ENCODE assay signal across 24 cellular contexts in genomic region chr6:155883334-155883731, GRCh38.
A peak's percentile ranks its signal among the peaks of the same experiment; 100 is the strongest.
DNase-seq lines count a peak whose midpoint lies in the region; ATAC-seq and TF ChIP-seq lines count a peak whose summit lies in the region.
"Had no signal": no experiment of that assay in that cellular context is flagged by ENCODE, and none has a peak within 500 bp of the region (broad histone marks: within the 10 kb centered on the region; RNA-seq: fewer than 3 reads in every experiment).

No MANE protein-coding gene starts in this region.

- TF ChIP-seq CTCF in CD4-positive, alpha-beta T cell (IDR thresholded peaks at IDR 0.05), result no peak
- TF ChIP-seq CTCF in fibroblast of villous mesenchyme (IDR thresholded peaks at IDR 0.05; ENCODE audit: insufficient read depth, low read depth, low read length), result no peak
- no peak for TF ChIP-seq CTCF in smooth muscle cell (IDR thresholded peaks at IDR 0.05; ENCODE audit: borderline replicate concordance, insufficient read depth, poor library complexity, severe bottlenecking)
- no peak for TF ChIP-seq CTCF in MCF 10A (IDR thresholded peaks at IDR 0.05; ENCODE audit: unreplicated experiment)
- TF ChIP-seq CTCF in GM10266 (IDR thresholded peaks at IDR 0.05; ENCODE audit: control insufficient read depth, insufficient read depth, low read depth, missing control alignments), result no peak

- H3K36me3 ChIP-seq in SJSA1 (no peaks in the 10 kb centered on the region), smooth muscle cell (ENCODE audit: low read depth) (no peaks in the 10 kb centered on the region)
- H3K36me3 ChIP-seq: adrenal gland; BLaER1 treated with 17β-estradiol and CSF1 and Interleukin-3, amounts not matched to agents 10 nM and 100 nM; breast epithelium; esophagus squamous epithelium; neural progenitor cell; SJCRH30; upper lobe of left lung had no signal

- H3K4me3 Mint-ChIP-seq in CD4-positive, alpha-beta T cell, result no peak overlapping the region
- H3K4me3 Mint-ChIP-seq in MCF 10A (ENCODE audit: unreplicated experiment), result no peak overlapping the region
- H3K4me3 Mint-ChIP-seq: activated CD4-positive, alpha-beta T cell treated with anti-CD3 and anti-CD28 coated beads for 36 hours; activated T-cell treated with anti-CD3 and anti-CD28 coated beads, Interleukin-2, amount 50 U/mL, for 24 hours; IgD-negative memory B cell; neural progenitor cell; T-helper 17 cell had no signal

- BruUV-seq in MCF 10A (replicated peaks; lab: Mats Ljungman, UMichigan), result no TSS peak

- H3K27ac Mint-ChIP-seq in CD4-positive, alpha-beta T cell, result peak overlapping the region; percentile 82
- H3K27ac Mint-ChIP-seq in MCF 10A (ENCODE audit: low read depth, unreplicated experiment), result no peak overlapping the region
- H3K27ac Mint-ChIP-seq: activated CD4-positive, alpha-beta T cell treated with anti-CD3 and anti-CD28 coated beads for 36 hours; activated T-cell treated with anti-CD3 and anti-CD28 coated beads, Interleukin-2, amount 50 U/mL, for 24 hours; IgD-negative memory B cell; neural progenitor cell; T-helper 17 cell had no signal

- H3K79me2 ChIP-seq in smooth muscle cell (ENCODE audit: low read depth), result no peaks in the 10 kb centered on the region

- H3K4me1 ChIP-seq in SJSA1 (replicated peaks) (peaks cover 57% of the 10 kb centered on the region), smooth muscle cell (ENCODE audit: low read depth) (no peaks in the 10 kb centered on the region)
- H3K4me1 ChIP-seq: adrenal gland, breast epithelium, SJCRH30 had no signal

- H3K4me1 Mint-ChIP-seq in CD4-positive, alpha-beta T cell (ENCODE audit: low read depth), result peaks cover 33% of the 10 kb centered on the region
- peaks cover 5% of the 10 kb centered on the region for H3K4me1 Mint-ChIP-seq in MCF 10A (ENCODE audit: insufficient read depth, unreplicated experiment)

- no peak overlapping the region for H3K4me3 ChIP-seq in SJSA1
- no peak overlapping the region for H3K4me3 ChIP-seq in fibroblast of villous mesenchyme (ENCODE audit: low read depth, low read length)
- no peak overlapping the region for H3K4me3 ChIP-seq in smooth muscle cell
- H3K4me3 ChIP-seq: adrenal gland; BLaER1 treated with 17β-estradiol and CSF1 and Interleukin-3, amounts not matched to agents 10 nM and 100 nM; breast epithelium; esophagus squamous epithelium; lung; neural progenitor cell; SJCRH30; upper lobe of left lung had no signal

- no peaks in the 10 kb centered on the region for H3K27me3 Mint-ChIP-seq in CD4-positive, alpha-beta T cell
- H3K27me3 Mint-ChIP-seq in MCF 10A (ENCODE audit: insufficient read depth, unreplicated experiment), result no peaks in the 10 kb centered on the region
- H3K27me3 Mint-ChIP-seq: activated CD4-positive, alpha-beta T cell treated with anti-CD3 and anti-CD28 coated beads for 36 hours; activated T-cell treated with anti-CD3 and anti-CD28 coated beads, Interleukin-2, amount 50 U/mL, for 24 hours; IgD-negative memory B cell; T-helper 17 cell had no signal

- peaks cover 1% of the 10 kb centered on the region for H3K9me3 Mint-ChIP-seq in CD4-positive, alpha-beta T cell
- H3K9me3 Mint-ChIP-seq in MCF 10A (ENCODE audit: unreplicated experiment), result no peaks in the 10 kb centered on the region
- H3K9me3 Mint-ChIP-seq: activated T-cell treated with anti-CD3 and anti-CD28 coated beads, Interleukin-2, amount 50 U/mL, for 24 hours; IgD-negative memory B cell; neural progenitor cell had no signal

- no peaks in the 10 kb centered on the region for H3K27me3 ChIP-seq in CD4-positive, alpha-beta T cell (ENCODE audit: control insufficient read depth, insufficient read depth, low read length)
- H3K27me3 ChIP-seq in SJSA1 (replicated peaks) (no peaks in the 10 kb centered on the region), smooth muscle cell (ENCODE audit: low read depth) (no peaks in the 10 kb centered on the region)
- H3K27me3 ChIP-seq: adrenal gland; BLaER1 treated with 17β-estradiol and CSF1 and Interleukin-3, amounts not matched to agents 10 nM and 100 nM; breast epithelium; esophagus squamous epithelium; neural progenitor cell; SJCRH30; upper lobe of left lung had no signal

- no peaks in the 10 kb centered on the region for H4K20me1 ChIP-seq in smooth muscle cell (ENCODE audit: low read depth)
- H4K20me1 ChIP-seq: BLaER1 treated with 17β-estradiol and CSF1 and Interleukin-3, amounts not matched to agents 10 nM and 100 nM had no signal

- peak overlapping the region; percentile 46 for H2AFZ ChIP-seq in smooth muscle cell (ENCODE audit: low read depth)
- H2AFZ ChIP-seq: neural progenitor cell had no signal

- no peaks in the 10 kb centered on the region for H3F3A ChIP-seq in smooth muscle cell (ENCODE audit: low read depth)

- CTCF ChIA-PET in CD4-positive, alpha-beta T cell (lab: Charles Lee), result no interaction called here
- CTCF ChIA-PET in MCF 10A (lab: Yijun Ruan, JAX), result no interaction called here

- H3K27ac ChIP-seq in CD4-positive, alpha-beta T cell (ENCODE audit: low read depth, low read length), result no peak overlapping the region
- peak overlapping the region; percentile 42 for H3K27ac ChIP-seq in SJSA1
- H3K27ac ChIP-seq in smooth muscle cell (ENCODE audit: low read depth), result peak overlapping the region; percentile 85
- H3K27ac ChIP-seq: neural progenitor cell, SJCRH30 had no signal

- H3K9ac ChIP-seq in smooth muscle cell (ENCODE audit: low read depth), result no peak overlapping the region
- H3K9ac ChIP-seq: BLaER1 treated with 17β-estradiol and CSF1 and Interleukin-3, amounts not matched to agents 10 nM and 100 nM; neural progenitor cell had no signal

- no peaks in the 10 kb centered on the region for H3K9me3 ChIP-seq in CD4-positive, alpha-beta T cell (ENCODE audit: control insufficient read depth, low read length)
- no peaks in the 10 kb centered on the region for H3K9me3 ChIP-seq in SJSA1 (replicated peaks)
- H3K9me3 ChIP-seq in smooth muscle cell (replicated peaks; ENCODE audit: low read depth), result no peaks in the 10 kb centered on the region
- H3K9me3 ChIP-seq: adrenal gland; BLaER1 treated with 17β-estradiol and CSF1 and Interleukin-3, amounts not matched to agents 10 nM and 100 nM; breast epithelium; esophagus squamous epithelium; SJCRH30; upper lobe of left lung had no signal

- H3K36me3 Mint-ChIP-seq in CD4-positive, alpha-beta T cell (ENCODE audit: low read depth), result no peaks in the 10 kb centered on the region
- H3K36me3 Mint-ChIP-seq in MCF 10A (ENCODE audit: insufficient read depth, unreplicated experiment), result no peaks in the 10 kb centered on the region
- H3K36me3 Mint-ChIP-seq: IgD-negative memory B cell, neural progenitor cell had no signal

- POLR2A ChIA-PET in CD4-positive, alpha-beta T cell (lab: Charles Lee), result no interaction called here
- POLR2A ChIA-PET in MCF 10A (lab: Yijun Ruan, JAX), result interaction anchor here (0.6 to 0.7 kb wide), 2 partner anchors 12 to 1066 kb away, joined by 3 read pairs; no protein-coding TSS in a partner anchor

- peak overlapping the region; percentile 41 for H3K4me2 ChIP-seq in smooth muscle cell
- H3K4me2 ChIP-seq: neural progenitor cell had no signal

- intact Hi-C loops in CD4-positive, alpha-beta T cell (cut with DNase I, micrococcal nuclease), result no loop called here
- intact Hi-C loops in MCF 10A (cut with micrococcal nuclease), result no loop called here

- DNase-seq in CD4-positive, alpha-beta T cell, result no peak
- no peak for DNase-seq in SJSA1 (ENCODE audit: low read depth in 1 of 2, low spot score in 2 of 2)
- DNase-seq in fibroblast of villous mesenchyme (ENCODE audit: low read depth), result peak; percentile 54
- no peak for DNase-seq in smooth muscle cell (lab: John Stamatoyannopoulos, UW; ENCODE audit: unreplicated experiment)
- DNase-seq in MCF 10A (ENCODE audit: unreplicated experiment), result no peak
- DNase-seq in GM10266 (ENCODE audit: extremely low spot score), result no peak
- DNase-seq in NCI-H187 treated with DMSO at 0.1 percent for 48 hours (lab: John Stamatoyannopoulos, UW), result no peak
- DNase-seq: activated T-cell treated with anti-CD3 and anti-CD28 coated beads, Interleukin-2, amount 50 U/mL, for 24 hours; effector memory CD4-positive, alpha-beta T cell; esophagus squamous epithelium; islet precursor cell; NCI-H1105 treated with DMSO at 0.1 percent for 48 hours; NCI-H446 treated with DMSO at 0.1 percent for 48 hours; T-helper 17 cell; upper lobe of left lung had no signal

- no peak for ATAC-seq in CD4-positive, alpha-beta T cell (ENCODE audit: poor library complexity)
- no peak for ATAC-seq in GM19395 (IDR thresholded peaks at IDR 0.05; ENCODE audit: unreplicated experiment)
- ATAC-seq: activated CD4-positive, alpha-beta T cell treated with anti-CD3 and anti-CD28 coated beads for 36 hours; T-helper 17 cell had no signal
